7 cellular contexts compared by ENCODE assay signal in the genomic region with DNA sequence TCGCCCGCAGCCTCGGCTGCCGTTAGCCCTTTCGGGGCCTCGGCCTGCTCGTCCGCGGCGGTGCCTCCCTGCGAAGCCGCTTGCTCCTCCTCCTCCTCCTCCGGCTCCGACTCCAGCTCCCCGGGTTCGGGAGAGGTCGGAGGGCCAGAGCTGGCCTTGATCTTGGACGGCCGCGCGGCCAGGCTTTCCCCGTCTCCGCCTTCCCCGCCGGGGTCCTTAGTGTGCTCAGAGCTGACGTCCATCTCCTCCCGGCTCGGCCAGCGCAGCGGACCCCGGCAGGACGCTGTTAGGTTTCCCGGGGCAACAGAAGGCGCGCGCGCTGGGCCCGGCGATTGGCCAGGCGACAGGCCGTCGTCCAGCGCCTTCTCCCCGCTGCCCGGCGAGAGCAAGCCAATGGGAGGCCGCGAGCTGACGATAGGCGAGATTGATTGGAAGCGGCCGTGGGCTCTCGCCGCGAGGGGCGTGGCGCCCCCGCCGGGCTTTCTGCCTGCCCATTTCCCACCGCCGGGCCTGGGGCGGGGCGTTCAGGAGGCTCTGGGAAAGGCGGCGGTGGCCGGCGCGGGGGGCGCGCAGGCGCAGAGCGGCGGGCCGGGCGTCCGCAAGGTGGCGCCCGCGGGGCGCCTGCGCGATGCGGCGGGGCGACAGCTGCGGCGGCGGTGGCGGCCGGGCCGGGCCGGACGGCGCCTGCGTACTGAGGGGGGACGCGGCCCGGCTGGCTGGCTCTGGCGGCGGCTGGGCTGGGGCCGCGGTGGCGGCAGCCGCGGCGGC. TPM values are rescaled to one million over a fixed set of nuclear protein-coding genes. Genes with fewer than 3 reads are reported as not detected.
DNase-seq lines count a peak whose midpoint lies in the region; ATAC-seq, FAIRE-seq and TF ChIP-seq lines count a peak whose summit lies in the region.

A gene with protein sequence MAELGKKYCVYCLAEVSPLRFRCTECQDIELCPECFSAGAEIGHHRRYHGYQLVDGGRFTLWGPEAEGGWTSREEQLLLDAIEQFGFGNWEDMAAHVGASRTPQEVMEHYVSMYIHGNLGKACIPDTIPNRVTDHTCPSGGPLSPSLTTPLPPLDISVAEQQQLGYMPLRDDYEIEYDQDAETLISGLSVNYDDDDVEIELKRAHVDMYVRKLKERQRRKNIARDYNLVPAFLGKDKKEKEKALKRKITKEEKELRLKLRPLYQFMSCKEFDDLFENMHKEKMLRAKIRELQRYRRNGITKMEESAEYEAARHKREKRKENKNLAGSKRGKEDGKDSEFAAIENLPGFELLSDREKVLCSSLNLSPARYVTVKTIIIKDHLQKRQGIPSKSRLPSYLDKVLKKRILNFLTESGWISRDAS (plus strand): TSS at position 676 of the 768 bp plus-strand sequence. CDS start 208 bp downstream, outside the sequence.

- H3K36me3 ChIP-seq in hepatocyte (replicated peaks; ENCODE audit: insufficient read depth, low read depth) = no peaks in the 10 kb centered on the region

- ATAC-seq in HG02981 (IDR thresholded peaks at IDR 0.05; ENCODE audit: unreplicated experiment) = peak; percentile 78

- H4K20me1 ChIP-seq in hepatocyte (ENCODE audit: insufficient read depth, poor library complexity, severe bottlenecking) = peaks cover 43% of the 10 kb centered on the region

- TF ChIP-seq CTCF in astrocyte of the cerebellum (IDR thresholded peaks at IDR 0.05; ENCODE audit: low read depth, low read length, missing control alignments) (no peak), hepatocyte (IDR thresholded peaks at IDR 0.05; ENCODE audit: poor library complexity) (no peak)

- H3K27me3 ChIP-seq in hepatocyte = no peaks in the 10 kb centered on the region

- WGBS in hepatocyte (ENCODE audit: low lambda C conversion rate, missing lambda C conversion rate) = under 1% methylated on average over 65 of the region's 106 CpGs

- no peaks in the 10 kb centered on the region for H3K9me3 ChIP-seq in hepatocyte (ENCODE audit: low read depth)

- in situ Hi-C loops in astrocyte of the cerebellum (cut with HindIII; ENCODE audit: low sequenced_read_pairs) = no loop called here

- no peaks in the 10 kb centered on the region for H3K9me2 ChIP-seq in hepatocyte (replicated peaks; ENCODE audit: insufficient read depth)

- peak within 1 kb of the TSS; percentile 86 for H2AFZ ChIP-seq in hepatocyte

- peak within 1 kb of the TSS; percentile 98 for H3K27ac ChIP-seq in hepatocyte

- DNase-seq in GM18507 (ENCODE audit: extremely low spot score, insufficient read length, low read depth) (peak; percentile 99), NCI-H2029 (lab: John Stamatoyannopoulos, UW) (peak; percentile 96), T-helper 22 cell (ENCODE audit: low read depth) (peak; percentile 90), astrocyte of the cerebellum (ENCODE audit: low read depth) (peak; percentile 95), hepatocyte (ENCODE audit: low spot score) (peak; percentile 99), renal cortical epithelial cell (ENCODE audit: low read depth) (peak; percentile 89)

- H3K4me2 ChIP-seq in hepatocyte = peak within 1 kb of the TSS; percentile 98

- FAIRE-seq in GM18507 (lab: Jason Lieb, UNC) = peak; percentile 95

- peak within 1 kb of the TSS; percentile 90 for H3K4me3 ChIP-seq in astrocyte of the cerebellum (ENCODE audit: low read depth, low read length)
- peak within 1 kb of the TSS; percentile 100 for H3K4me3 ChIP-seq in hepatocyte

- peaks cover 47% of the 10 kb centered on the region for H3K79me2 ChIP-seq in hepatocyte

- peaks cover 25% of the 10 kb centered on the region for H3K4me1 ChIP-seq in hepatocyte (ENCODE audit: insufficient read depth)

RNA-seq across cellular contexts. Expression of the gene that starts here (rescaled TPM):
- total RNA-seq in hepatocyte (15.4 and 18.5 TPM in 2 replicates), renal cortical epithelial cell (9.6 and 31.4 TPM in 2 replicates)
- polyA plus RNA-seq in hepatocyte = 18.2 and 20.1 TPM in 2 replicates

Comparison
In these comparisons a context has a peak if more than half of its experiments do, and no peak if none do; other contexts are left out.
1. Peak in every context shown above with its lines: DNase-seq, ATAC-seq, H3K4me3 ChIP-seq and H3K27ac ChIP-seq.